Comparison of ENCODE assay signal across 22 cellular contexts in genomic region chr5:76298852-76299251, GRCh38.
DNase-seq lines count a peak whose midpoint lies in the region; ATAC-seq, FAIRE-seq and TF ChIP-seq lines count a peak whose summit lies in the region.
"Had no signal": no experiment of that assay in that cellular context is flagged by ENCODE, and none has a peak within 500 bp of the region (broad histone marks: within the 10 kb centered on the region; RNA-seq: fewer than 3 reads in every experiment).

No MANE protein-coding gene starts in this region.

- H3K27ac ChIP-seq in KMS-11, result peak overlapping the region; percentile 89
- H3K27ac ChIP-seq: HL-60 had no signal

- H4K20me1 ChIP-seq in KMS-11 (ENCODE audit: insufficient read depth), result no peaks in the 10 kb centered on the region

- peak overlapping the region; percentile 3; the same call in 1 of the 2 replicates for H3K9ac ChIP-seq in KMS-11

- no peak overlapping the region for H3K4me3 ChIP-seq in KMS-11 (IDR thresholded peaks at IDR 0.05; ENCODE audit: insufficient read depth, low read depth, low read length)
- no peak overlapping the region for H3K4me3 ChIP-seq in bronchial epithelial cell (ENCODE audit: low read depth, low read length)
- H3K4me3 ChIP-seq in mucosa of descending colon, result no peak overlapping the region
- H3K4me3 ChIP-seq: Peyer's patch had no signal

- POLR2A ChIA-PET in activated CD4-positive, alpha-beta T cell treated with anti-CD3 and anti-CD28 coated beads, Interleukin-2, amount 10 ng/mL, durations not matched to agents 7 days and 5 days (lab: Charles Lee), result interaction anchor here (0.6 kb wide), 1 partner anchor 51 kb away, joined by 4 read pairs; no protein-coding TSS in a partner anchor

- H2AFZ ChIP-seq in KMS-11 (ENCODE audit: low read depth), result peak overlapping the region; percentile 14; the same call in 1 of the 2 replicates

- ATAC-seq in mucosa of descending colon, result peak; percentile 23
- ATAC-seq in GM21381 (IDR thresholded peaks at IDR 0.05; ENCODE audit: unreplicated experiment), result no peak
- ATAC-seq in HG03439 (IDR thresholded peaks at IDR 0.05; ENCODE audit: unreplicated experiment), result no peak

- no peaks in the 10 kb centered on the region for H3K27me3 ChIP-seq in KMS-11 (ENCODE audit: insufficient read depth, low read depth)
- no peaks in the 10 kb centered on the region for H3K27me3 ChIP-seq in bronchial epithelial cell (ENCODE audit: control insufficient read depth, insufficient read depth, low read length)
- H3K27me3 ChIP-seq: Peyer's patch had no signal

- no peaks in the 10 kb centered on the region for H3K79me2 ChIP-seq in KMS-11 (ENCODE audit: insufficient read depth, low read depth)

- peaks cover 4% of the 10 kb centered on the region for H3K36me3 Mint-ChIP-seq in activated CD4-positive, alpha-beta T cell treated with anti-CD3 and anti-CD28 coated beads, Interleukin-2, amount 10 ng/mL, durations not matched to agents 7 days and 5 days (ENCODE audit: low read depth)

- DNase-seq in activated CD4-positive, alpha-beta T cell treated with anti-CD3 and anti-CD28 coated beads, Interleukin-2, amount 10 ng/mL, durations not matched to agents 7 days and 5 days, result no peak
- DNase-seq in activated CD4-positive, alpha-beta T cell treated with anti-CD3 and anti-CD28 coated beads for 1 hour, result no peak
- no peak for DNase-seq in bronchial epithelial cell (ENCODE audit: low read depth)
- no peak for DNase-seq in mucosa of descending colon
- no peak for DNase-seq in posterior vena cava (ENCODE audit: low spot score)
- DNase-seq: AML-193, C1 segment of cervical spinal cord, COR-L47, DMS79, H7, KBM-7, MV-4-11, NCI-H1105 treated with DMSO at 0.1 percent for 48 hours, NCI-H2029 treated with DMSO at 0.1 percent for 48 hours, NCI-H345, NCI-H524, NCI-H774, Peyer's patch had no signal

- H3K4me3 Mint-ChIP-seq in activated CD4-positive, alpha-beta T cell treated with anti-CD3 and anti-CD28 coated beads, Interleukin-2, amount 10 ng/mL, durations not matched to agents 7 days and 5 days, result no peak overlapping the region

- FAIRE-seq in bronchial epithelial cell (lab: Jason Lieb, UNC), result peak; percentile 68

- H3K27ac Mint-ChIP-seq in activated CD4-positive, alpha-beta T cell treated with anti-CD3 and anti-CD28 coated beads, Interleukin-2, amount 10 ng/mL, durations not matched to agents 7 days and 5 days, result peak overlapping the region; percentile 89

- peaks cover 7% of the 10 kb centered on the region for H3K27me3 Mint-ChIP-seq in activated CD4-positive, alpha-beta T cell treated with anti-CD3 and anti-CD28 coated beads, Interleukin-2, amount 10 ng/mL, durations not matched to agents 7 days and 5 days

- H3K4me1 ChIP-seq in KMS-11 (ENCODE audit: low read depth, poor library complexity, severe bottlenecking) (peaks cover 100% of the 10 kb centered on the region), mucosa of descending colon (ENCODE audit: low read depth) (peaks cover 13% of the 10 kb centered on the region)

- intact Hi-C loops in mucosa of descending colon (cut with DNase I, micrococcal nuclease) (no loop called here), posterior vena cava (cut with DNase I) (no loop called here)

- H3K4me2 ChIP-seq in KMS-11, result peak overlapping the region; percentile 55

- H3K4me1 Mint-ChIP-seq in activated CD4-positive, alpha-beta T cell treated with anti-CD3 and anti-CD28 coated beads, Interleukin-2, amount 10 ng/mL, durations not matched to agents 7 days and 5 days, result peaks cover 49% of the 10 kb centered on the region

- H3K9me3 ChIP-seq in mucosa of descending colon, result no peaks in the 10 kb centered on the region
- H3K9me3 ChIP-seq: Peyer's patch had no signal

- H3K36me3 ChIP-seq in KMS-11 (ENCODE audit: insufficient read depth), result no peaks in the 10 kb centered on the region
- H3K36me3 ChIP-seq in bronchial epithelial cell (ENCODE audit: control insufficient read depth, insufficient read depth, low read length), result no peaks in the 10 kb centered on the region
- H3K36me3 ChIP-seq in mucosa of descending colon (ENCODE audit: low read depth), result no peaks in the 10 kb centered on the region
- H3K36me3 ChIP-seq: Peyer's patch had no signal

- CTCF ChIA-PET in activated CD4-positive, alpha-beta T cell treated with anti-CD3 and anti-CD28 coated beads, Interleukin-2, amount 10 ng/mL, durations not matched to agents 7 days and 5 days (lab: Charles Lee), result interaction anchor here (0.9 to 1.4 kb wide), 3 partner anchors 10 to 20 kb away, joined by 3 to 8 read pairs (median 3); no protein-coding TSS in a partner anchor

- H3K9me3 Mint-ChIP-seq in activated CD4-positive, alpha-beta T cell treated with anti-CD3 and anti-CD28 coated beads, Interleukin-2, amount 10 ng/mL, durations not matched to agents 7 days and 5 days, result no peaks in the 10 kb centered on the region

- TF ChIP-seq CTCF in KMS-11 (conservative IDR thresholded peaks at IDR 0.05; ENCODE audit: low read depth, low read length) (no peak), bronchial epithelial cell (IDR thresholded peaks at IDR 0.05; ENCODE audit: insufficient read depth, low read length, severe bottlenecking) (no peak), mucosa of descending colon (IDR thresholded peaks at IDR 0.05) (no peak)
